In the genomic region with DNA sequence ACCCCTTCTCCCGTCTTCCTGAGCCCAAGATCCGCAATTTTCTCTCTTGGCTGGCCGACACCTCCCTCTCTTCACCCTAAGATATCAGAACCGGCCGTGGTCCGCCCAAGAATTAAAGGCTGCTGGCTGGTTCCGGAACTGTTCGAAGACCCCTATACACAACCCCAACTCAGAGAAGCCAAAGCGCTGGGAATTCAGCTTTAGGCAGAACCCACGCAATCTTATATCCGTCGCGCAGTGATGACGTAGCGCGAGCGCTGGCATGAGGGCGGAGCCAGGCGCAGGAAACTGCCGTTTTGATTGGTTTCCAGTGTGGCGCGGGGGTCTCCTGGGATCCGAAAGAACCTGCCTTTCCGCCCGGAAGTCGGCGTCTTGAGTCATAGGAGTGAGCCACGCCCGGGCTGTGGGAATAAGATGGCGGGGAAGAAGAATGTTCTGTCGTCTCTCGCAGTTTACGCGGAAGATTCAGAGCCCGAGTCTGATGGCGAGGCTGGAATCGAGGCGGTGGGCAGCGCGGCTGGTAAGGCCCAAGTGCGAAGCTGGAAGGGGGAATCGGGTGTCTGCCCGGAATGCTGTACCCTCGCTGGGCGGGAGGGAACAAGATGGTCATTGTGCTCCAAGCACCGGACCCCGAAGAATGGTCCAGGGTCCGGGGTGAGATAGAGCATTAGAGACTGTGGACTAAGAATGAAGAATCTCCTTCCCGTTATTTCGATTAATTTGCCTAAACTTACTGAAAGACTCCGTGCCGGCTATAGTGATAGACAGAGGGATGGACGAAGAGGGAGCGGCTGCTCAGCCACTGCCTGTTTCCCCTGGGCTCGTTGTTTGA, we compare ENCODE assay signal across 1 cellular context.
A peak's percentile ranks its signal among the peaks of the same experiment; 100 is the strongest.
TF ChIP-seq lines count a peak whose summit lies in the region.

RECQL5 (minus strand) TSS at position 196 of the 832 bp plus-strand sequence. CDS start 597 bp downstream, outside the sequence.
SAP30BP (plus strand) TSS at position 380 of the 832 bp plus-strand sequence; CDS start at position 415, 35 bp downstream.

TF ChIP-seq in H1, 55 proteins besides CTCF, POLR2A, EP300 and RAD21 (continues in another document):
- TF ChIP-seq SUZ12 (IDR thresholded peaks at IDR 0.05; ENCODE audit: low read length) = no peak
- TF ChIP-seq YY1 (IDR thresholded peaks at IDR 0.05; ENCODE audit: low read depth, low read length) = peak; percentile 96
- TF ChIP-seq CREB1 (IDR thresholded peaks at IDR 0.05) = peak; percentile 98
- no peak for TF ChIP-seq SP2 (IDR thresholded peaks at IDR 0.05; ENCODE audit: low read length)
- TF ChIP-seq SAP30 (IDR thresholded peaks at IDR 0.05; ENCODE audit: insufficient read depth, insufficient replicate concordance, low read length) = peak; percentile 51
- TF ChIP-seq RBBP5 (IDR thresholded peaks at IDR 0.05; ENCODE audit: borderline replicate concordance, low read depth, low read length) = peak; percentile 85
- TF ChIP-seq NRF1 (IDR thresholded peaks at IDR 0.05; ENCODE audit: low read depth, low read length) = no peak
- no peak for TF ChIP-seq CHD1 (IDR thresholded peaks at IDR 0.05; ENCODE audit: low read depth, low read length)
- TF ChIP-seq SP4 (IDR thresholded peaks at IDR 0.05; ENCODE audit: low read length) = peak; percentile 82; the same call in 1 of the 2 replicates
- TF ChIP-seq BCL11A (IDR thresholded peaks at IDR 0.05; ENCODE audit: low read depth in 2 of 2, low read length in 2 of 2) = no peak
- no peak for TF ChIP-seq CTBP2 (IDR thresholded peaks at IDR 0.05; ENCODE audit: borderline replicate concordance, insufficient read depth, insufficient read length, low read length)
- TF ChIP-seq POLR2AphosphoS5 (IDR thresholded peaks at IDR 0.05; ENCODE audit: low read depth, low read length) = peak; percentile 82
- no peak for TF ChIP-seq CBX5 (IDR thresholded peaks at IDR 0.05; ENCODE audit: low read depth, low read length)
- no peak for TF ChIP-seq BRCA1 (IDR thresholded peaks at IDR 0.05; ENCODE audit: low read depth, low read length)
- no peak for TF ChIP-seq CHD2 (IDR thresholded peaks at IDR 0.05; ENCODE audit: low read length)
- TF ChIP-seq CHD7 (IDR thresholded peaks at IDR 0.05; ENCODE audit: insufficient replicate concordance, low read length) = no peak
- 0 out of 2 replicates have a peak, but pooled peaks have one; percentile 17 for TF ChIP-seq ATF2 (IDR thresholded peaks at IDR 0.05; ENCODE audit: low read length)
- peak; percentile 86 for TF ChIP-seq SP1 (IDR thresholded peaks at IDR 0.05; ENCODE audit: low read depth, low read length)
- TF ChIP-seq TAF1 (IDR thresholded peaks at IDR 0.05; ENCODE audit: low read depth, low read length) = peak; percentile 96
- TF ChIP-seq SIRT6 (IDR thresholded peaks at IDR 0.05; ENCODE audit: low read length) = no peak
- no peak for TF ChIP-seq SIX5 (IDR thresholded peaks at IDR 0.05; ENCODE audit: low read depth, low read length)
- TF ChIP-seq FOSL1 (IDR thresholded peaks at IDR 0.05; ENCODE audit: insufficient read depth, low read depth, low read length) = no peak
- TF ChIP-seq, protein P1, sequence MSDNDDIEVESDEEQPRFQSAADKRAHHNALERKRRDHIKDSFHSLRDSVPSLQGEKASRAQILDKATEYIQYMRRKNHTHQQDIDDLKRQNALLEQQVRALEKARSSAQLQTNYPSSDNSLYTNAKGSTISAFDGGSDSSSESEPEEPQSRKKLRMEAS (IDR thresholded peaks at IDR 0.05) = peak; percentile 58; the same call in 1 of the 2 replicates
- peak; percentile 59; the same call in 1 of the 2 replicates for TF ChIP-seq ATF3 (IDR thresholded peaks at IDR 0.05; ENCODE audit: insufficient read depth, low read depth, low read length)
- peak; percentile 37 for TF ChIP-seq TAF7 (optimal IDR thresholded peaks at IDR 0.05; ENCODE audit: borderline replicate concordance, low read depth, low read length)
- no peak for TF ChIP-seq KDM1A (IDR thresholded peaks at IDR 0.05; ENCODE audit: borderline replicate concordance, low read length)
- peak; percentile 95 for TF ChIP-seq PHF8 (conservative IDR thresholded peaks at IDR 0.05; ENCODE audit: low read depth, low read length)
- no peak for TF ChIP-seq JUN (IDR thresholded peaks at IDR 0.05; ENCODE audit: low read depth, low read length)
- TF ChIP-seq TEAD4 (IDR thresholded peaks at IDR 0.05; ENCODE audit: low read depth, low read length) = no peak
- TF ChIP-seq E2F6 (IDR thresholded peaks at IDR 0.05) = 0 out of 2 replicates have a peak, but pooled peaks have one; percentile 12
- TF ChIP-seq GABPA (IDR thresholded peaks at IDR 0.05; ENCODE audit: borderline replicate concordance, insufficient read depth, low read length) = peak; percentile 73; the same call in 1 of the 2 replicates
- TF ChIP-seq RXRA (IDR thresholded peaks at IDR 0.05; ENCODE audit: insufficient read depth, low read depth, low read length) = no peak
- no peak for TF ChIP-seq HDAC6 (IDR thresholded peaks at IDR 0.05; ENCODE audit: low read depth, low read length)
- peak; percentile 87 for TF ChIP-seq ASH2L (IDR thresholded peaks at IDR 0.05; ENCODE audit: low read length)
- peak; percentile 93 for TF ChIP-seq TBP (IDR thresholded peaks at IDR 0.05; ENCODE audit: low read depth, low read length)
- no peak for TF ChIP-seq NANOG (IDR thresholded peaks at IDR 0.05; ENCODE audit: insufficient read depth, low read depth, low read length, poor library complexity, severe bottlenecking)
- TF ChIP-seq KDM4A (IDR thresholded peaks at IDR 0.05; ENCODE audit: low read depth, low read length, severe bottlenecking) = peak; percentile 72
- peak; percentile 53; the same call in 1 of the 2 replicates for TF ChIP-seq JUND (IDR thresholded peaks at IDR 0.05; ENCODE audit: low read length)
- TF ChIP-seq KDM5A (IDR thresholded peaks at IDR 0.05; ENCODE audit: low read length) = peak; percentile 100
- TF ChIP-seq SIN3A (conservative IDR thresholded peaks at IDR 0.05 in 1 of 2, IDR thresholded peaks at IDR 0.05 in 1 of 2; ENCODE audit: low read depth in 1 of 2, low read length in 2 of 2) = peak; percentile 66 to 73; a peak in 3 of 4 replicates
- no peak for TF ChIP-seq CBX8 (IDR thresholded peaks at IDR 0.05; ENCODE audit: borderline replicate concordance, low read depth, low read length)
- TF ChIP-seq HDAC2 (IDR thresholded peaks at IDR 0.05; ENCODE audit: borderline replicate concordance in 1 of 2, low read depth in 2 of 2, low read length in 2 of 2) = peak in 1 of 2 experiments; percentile 99; a peak in 2 of 4 replicates
- 0 out of 2 replicates have a peak, but pooled peaks have one; percentile 48 for TF ChIP-seq SRF (IDR thresholded peaks at IDR 0.05; ENCODE audit: low read depth, low read length)
- TF ChIP-seq RNF2 (IDR thresholded peaks at IDR 0.05; ENCODE audit: borderline replicate concordance, low read depth, low read length, missing control alignments, poor library complexity, severe bottlenecking) = no peak
- TF ChIP-seq POU5F1 (IDR thresholded peaks at IDR 0.05; ENCODE audit: low read depth, low read length) = no peak
- no peak for TF ChIP-seq MAFK (IDR thresholded peaks at IDR 0.05; ENCODE audit: low read depth, low read length)
- no peak for TF ChIP-seq BACH1 (IDR thresholded peaks at IDR 0.05; ENCODE audit: low read length)
- no peak for TF ChIP-seq USF2 (IDR thresholded peaks at IDR 0.05; ENCODE audit: low read length)
- TF ChIP-seq ZNF274 (IDR thresholded peaks at IDR 0.05; ENCODE audit: borderline replicate concordance, extremely low read depth, low read length) = no peak
- no peak for TF ChIP-seq GTF2F1 (IDR thresholded peaks at IDR 0.05; ENCODE audit: borderline replicate concordance, low read depth, low read length)
- peak; percentile 55; the same call in 1 of the 2 replicates for TF ChIP-seq EGR1 (IDR thresholded peaks at IDR 0.05; ENCODE audit: borderline replicate concordance, low read depth, low read length)
- no peak for TF ChIP-seq TCF12 (IDR thresholded peaks at IDR 0.05; ENCODE audit: low read depth, low read length)
- TF ChIP-seq CEBPB (IDR thresholded peaks at IDR 0.05; ENCODE audit: low read depth, low read length) = no peak; the same call in 1 of the 2 replicates
